Comparison of ENCODE assay signal across 9 cellular contexts in the genomic region with DNA sequence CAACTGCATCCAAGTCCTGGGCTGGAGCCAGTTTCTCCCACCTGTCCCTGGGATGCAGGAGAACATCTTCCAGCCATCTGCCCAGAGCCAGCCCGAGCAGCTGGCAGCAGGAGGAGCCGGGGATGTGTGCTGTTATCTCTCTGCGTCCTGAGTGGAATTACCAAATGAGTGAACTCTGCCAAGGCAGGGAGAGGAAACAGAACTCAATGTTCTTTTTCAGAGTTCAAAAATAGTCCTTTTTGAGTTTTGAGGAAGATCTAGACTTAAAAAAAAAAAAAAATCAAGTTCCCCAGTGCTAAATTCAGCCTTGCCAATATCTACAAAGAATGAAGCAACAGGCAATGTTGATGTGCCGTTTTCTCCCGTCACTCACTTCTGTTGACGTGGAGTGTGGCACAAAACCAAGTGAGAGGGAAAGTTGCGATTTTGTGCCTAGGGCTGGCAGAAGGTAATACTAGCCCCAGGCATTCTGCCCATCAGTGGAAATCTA. TPM values are rescaled to one million over a fixed set of nuclear protein-coding genes. Genes with fewer than 3 reads are reported as not detected.
DNase-seq lines count a peak whose midpoint lies in the region; ATAC-seq and TF ChIP-seq lines count a peak whose summit lies in the region.
"Had no signal": no experiment of that assay in that cellular context is flagged by ENCODE, and none has a peak within 500 bp of the region (broad histone marks: within the 10 kb centered on the region; RNA-seq: fewer than 3 reads in every experiment).

No MANE protein-coding gene starts in this region.

- H3K79me2 ChIP-seq in hepatocyte: no peaks in the 10 kb centered on the region

- no peak overlapping the region for H3K4me2 ChIP-seq in hepatocyte

- ATAC-seq in GM21786 (IDR thresholded peaks at IDR 0.05; ENCODE audit: unreplicated experiment): no peak

- peak overlapping the region; percentile 52 for H3K27ac ChIP-seq in VCaP
- peak overlapping the region; percentile 51 for H3K27ac ChIP-seq in hepatocyte
- peak overlapping the region; percentile 76 for H3K27ac ChIP-seq in substantia nigra (ENCODE audit: low read depth, low read length, poor library complexity, severe bottlenecking)

- H3K36me3 ChIP-seq in hepatocyte (replicated peaks; ENCODE audit: insufficient read depth, low read depth): no peaks in the 10 kb centered on the region

- no peaks in the 10 kb centered on the region for H3K9me2 ChIP-seq in hepatocyte (replicated peaks; ENCODE audit: insufficient read depth)

- whole genome bisulfite sequencing in hepatocyte (ENCODE audit: low lambda C conversion rate, missing lambda C conversion rate): 74% methylated on average over 7 of the region's 7 CpGs

- no peak overlapping the region for H2AFZ ChIP-seq in hepatocyte

- TF ChIP-seq CTCF in VCaP (conservative IDR thresholded peaks at IDR 0.05) (no peak), hepatocyte (IDR thresholded peaks at IDR 0.05; ENCODE audit: poor library complexity) (no peak)

- no peak overlapping the region for H3K4me3 ChIP-seq in hepatocyte

- peaks cover 3% of the 10 kb centered on the region for H3K4me1 ChIP-seq in hepatocyte (ENCODE audit: insufficient read depth)

- H3K9me3 ChIP-seq in hepatocyte (ENCODE audit: low read depth): no peaks in the 10 kb centered on the region

- DNase-seq in NCI-H1105 (lab: John Stamatoyannopoulos, UW): peak; percentile 75
- peak; percentile 25 for DNase-seq in hepatocyte (ENCODE audit: low spot score)
- peak in 25 of 49 donors; percentile 12 to 70 (median 32) for DNase-seq in substantia nigra (lab: John Stamatoyannopoulos, UW)
- DNase-seq in NCI-H1417 (lab: John Stamatoyannopoulos, UW): no peak
- no peak for DNase-seq in retina
- no peak for DNase-seq in H4 (ENCODE audit: low spot score)
- DNase-seq: activated naive CD4-positive, alpha-beta T cell treated with Interleukin-2 at 50 U/mL for 16 hours had no signal

- no peaks in the 10 kb centered on the region for H3K27me3 ChIP-seq in hepatocyte

- no peaks in the 10 kb centered on the region for H4K20me1 ChIP-seq in hepatocyte (ENCODE audit: insufficient read depth, poor library complexity, severe bottlenecking)

RNA-seq across cellular contexts. Expression of a gene that starts 56.2 kb away (rescaled TPM):
- 0.32 and 0.47 TPM in 2 replicates for total RNA-seq in hepatocyte
- 0.47 and 3.5 TPM in 2 replicates for polyA plus RNA-seq in hepatocyte
- total RNA-seq in H4 (2014; rRNA removed; shearing (Covaris generic)): 1.3 and 1.8 TPM in 2 replicates

Comparison
In these comparisons a context has a peak if more than half of its experiments do, and no peak if none do; other contexts are left out.
1. DNase-seq: peak in NCI-H1105 (single experiment), hepatocyte (single experiment) and substantia nigra (25 of 49); none in NCI-H1417 (0 of 3), retina (single experiment) and H4 (single experiment).
2. Peak in every context shown above with its lines, with median percentiles within 50 percentile points of each other: H3K27ac ChIP-seq.